In genomic region chr7:18777314-18777713, GRCh38 we compare ENCODE assay signal across 30 cellular contexts.
A peak's percentile ranks its signal among the peaks of the same experiment; 100 is the strongest.
DNase-seq lines count a peak whose midpoint lies in the region; ATAC-seq, FAIRE-seq and TF ChIP-seq lines count a peak whose summit lies in the region.
"Had no signal": no experiment of that assay in that cellular context is flagged by ENCODE, and none has a peak within 500 bp of the region (broad histone marks: within the 10 kb centered on the region; RNA-seq: fewer than 3 reads in every experiment).

No MANE protein-coding gene starts in this region.

- H3K27ac ChIP-seq in HepG2 (ENCODE audit: extremely low read length, insufficient read depth, low read length) (no peak overlapping the region), right lobe of liver (no peak overlapping the region), A549 (no peak overlapping the region)
- H3K27ac ChIP-seq: 22Rv1; BLaER1; BLaER1 treated with 17β-estradiol and CSF1 and Interleukin-3, amounts not matched to agents 10 nM and 100 nM; C4-2B had no signal

- no peak overlapping the region for H3K9ac ChIP-seq in HepG2 (ENCODE audit: insufficient read depth, low read depth, low read length)
- H3K9ac ChIP-seq: BLaER1; BLaER1 treated with 17β-estradiol and CSF1 and Interleukin-3, amounts not matched to agents 10 nM and 100 nM had no signal

- TF ChIP-seq CTCF in HepG2 (CRISPR knock-in tag; IDR thresholded peaks at IDR 0.05) (no peak), right lobe of liver (IDR thresholded peaks at IDR 0.05) (no peak), A549 (IDR thresholded peaks at IDR 0.05) (no peak)

- WGBS in HepG2 (ENCODE audit: low lambda C conversion rate), result 0% methylated on average over 2 of the region's 2 CpGs
- WGBS in right lobe of liver (ENCODE audit: insufficient coverage, low coverage, low lambda C conversion rate, missing lambda C conversion rate), result 54% methylated on average over 2 of the region's 2 CpGs
- WGBS in A549 (ENCODE audit: missing lambda C conversion rate), result 5% methylated on average over 2 of the region's 2 CpGs

- TF ChIP-seq RAD21 in HepG2 (CRISPR knock-in tag; IDR thresholded peaks at IDR 0.05) (no peak), A549 (conservative IDR thresholded peaks at IDR 0.05 in 1 of 2, IDR thresholded peaks at IDR 0.05 in 1 of 2) (no peak)

- H3K4me3 ChIP-seq in HepG2 (replicated peaks in 1 of 3; ENCODE audit: insufficient read depth in 1 of 3, low read depth in 2 of 3, low read length in 3 of 3) (no peak overlapping the region), right lobe of liver (no peak overlapping the region), A549 (no peak overlapping the region)
- H3K4me3 ChIP-seq: BLaER1; BLaER1 treated with 17β-estradiol and CSF1 and Interleukin-3, amounts not matched to agents 10 nM and 100 nM had no signal

- CTCF ChIA-PET in HepG2 (lab: Yijun Ruan, JAX; ENCODE audit: low intra/inter-chr PET ratio, low total read pairs), result no interaction called here
- CTCF ChIA-PET in A549 (lab: Yijun Ruan, JAX), result no interaction called here

- FAIRE-seq in HepG2 (lab: Jason Lieb, UNC) (no peak), A549 (lab: Jason Lieb, UNC) (no peak)
- FAIRE-seq: A204.1, D721Med had no signal

- in situ Hi-C loops in HepG2 (cut with HindIII; ENCODE audit: extremely low pct_ligation_motif_present, low pct_unique_long_range_greater_than_20kb), result no loop called here

- H3K9me3 ChIP-seq in HepG2 (ENCODE audit: low read length), result peaks cover 51% of the 10 kb centered on the region
- H3K9me3 ChIP-seq in right lobe of liver, result no peaks in the 10 kb centered on the region
- no peaks in the 10 kb centered on the region for H3K9me3 ChIP-seq in A549
- H3K9me3 ChIP-seq: BE2C; BLaER1; BLaER1 treated with 17β-estradiol and CSF1 and Interleukin-3, amounts not matched to agents 10 nM and 100 nM; Caco-2 had no signal

- POLR2A ChIA-PET in HepG2 (lab: Yijun Ruan, JAX) (no interaction called here), A549 (lab: Yijun Ruan, JAX) (no interaction called here)

- no peaks in the 10 kb centered on the region for H3K36me3 ChIP-seq in HepG2 (replicated peaks in 1 of 2; ENCODE audit: control insufficient read depth in 1 of 2, insufficient read depth in 2 of 2, low read length in 2 of 2)
- no peaks in the 10 kb centered on the region for H3K36me3 ChIP-seq in right lobe of liver
- H3K36me3 ChIP-seq: BE2C; BLaER1; BLaER1 treated with 17β-estradiol and CSF1 and Interleukin-3, amounts not matched to agents 10 nM and 100 nM had no signal

- TF ChIP-seq EP300 in HepG2 (IDR thresholded peaks at IDR 0.05; ENCODE audit: low read depth in 2 of 2, low read length in 2 of 2), result no peak
- no peak for TF ChIP-seq EP300 in HepG2 (CRISPR knock-in tag; IDR thresholded peaks at IDR 0.05; ENCODE audit: borderline replicate concordance)
- no peak for TF ChIP-seq EP300 in A549 (IDR thresholded peaks at IDR 0.05)

- H3K4me2 ChIP-seq in HepG2 (ENCODE audit: low read depth, low read length) (no peak overlapping the region), A549 (no peak overlapping the region)
- H3K4me2 ChIP-seq: BLaER1; BLaER1 treated with 17β-estradiol and CSF1 and Interleukin-3, amounts not matched to agents 10 nM and 100 nM had no signal

- no peak overlapping the region for H2AFZ ChIP-seq in HepG2 (ENCODE audit: low read length)

- no peaks in the 10 kb centered on the region for H4K20me1 ChIP-seq in HepG2 (ENCODE audit: insufficient read depth, low read length)
- H4K20me1 ChIP-seq: BLaER1; BLaER1 treated with 17β-estradiol and CSF1 and Interleukin-3, amounts not matched to agents 10 nM and 100 nM had no signal

- intact Hi-C loops in HepG2 (cut with micrococcal nuclease; ENCODE audit: unreplicated experiment) (no loop called here), right lobe of liver (cut with DNase I) (no loop called here)

- TF ChIP-seq POLR2A in HepG2 (IDR thresholded peaks at IDR 0.05; ENCODE audit: insufficient read depth in 1 of 2, low read depth in 2 of 2, low read length in 2 of 2) (no peak), right lobe of liver (IDR thresholded peaks at IDR 0.05) (no peak), A549 (IDR thresholded peaks at IDR 0.05; ENCODE audit: low read length) (no peak)

- no TSS peak for BruUV-seq in HepG2 (replicated peaks; lab: Mats Ljungman, UMichigan)

- H3K79me2 ChIP-seq in HepG2 (ENCODE audit: insufficient read depth, low read length), result no peaks in the 10 kb centered on the region

- DNase-seq in HepG2 (ENCODE audit: low spot score), result no peak
- no peak for DNase-seq in right lobe of liver
- DNase-seq in A549 (ENCODE audit: low read depth in 1 of 2, low spot score in 1 of 2), result no peak
- DNase-seq in mesenteric fat pad (ENCODE audit: low spot score), result no peak
- DNase-seq: 8988T; ACHN; AML-193; BE2C; C1 segment of cervical spinal cord; Caco-2; Calu3; CD4-positive, alpha-beta memory T cell; CD4-positive, alpha-beta T cell; CD4-positive, CD25-positive, alpha-beta regulatory T cell; CD8-positive, alpha-beta memory T cell; CD8-positive, alpha-beta T cell; COR-L47; DMS 273 treated with DMSO at 0.1 percent for 48 hours; DMS153; DMS53; DMS79; DMS79 treated with DMSO at 0.1 percent for 48 hours; DND-41; EL had no signal

- H3K4me1 ChIP-seq in HepG2 (ENCODE audit: insufficient read depth, low read length), result no peaks in the 10 kb centered on the region
- H3K4me1 ChIP-seq in right lobe of liver, result no peaks in the 10 kb centered on the region
- H3K4me1 ChIP-seq in A549, result no peaks in the 10 kb centered on the region
- H3K4me1 ChIP-seq: BE2C; BLaER1; BLaER1 treated with 17β-estradiol and CSF1 and Interleukin-3, amounts not matched to agents 10 nM and 100 nM; Caco-2 had no signal

- H3K27me3 ChIP-seq in HepG2 (ENCODE audit: control insufficient read depth in 1 of 2, insufficient read depth in 2 of 2, low read length in 2 of 2), result no peaks in the 10 kb centered on the region
- H3K27me3 ChIP-seq in right lobe of liver, result no peaks in the 10 kb centered on the region
- H3K27me3 ChIP-seq: BE2C; BLaER1; BLaER1 treated with 17β-estradiol and CSF1 and Interleukin-3, amounts not matched to agents 10 nM and 100 nM had no signal

- ATAC-seq in HepG2 (no peak), right lobe of liver (no peak), A549 (no peak)
- ATAC-seq: CD8-positive, alpha-beta T cell had no signal

TF ChIP-seq in HepG2, 621 proteins besides CTCF, POLR2A, EP300 and RAD21 (continues in another document):
- TF ChIP-seq SCMH1 (CRISPR knock-in tag; IDR thresholded peaks at IDR 0.05; ENCODE audit: borderline replicate concordance) (no peak), PRDM15 (CRISPR knock-in tag; IDR thresholded peaks at IDR 0.05) (no peak), RARG (CRISPR knock-in tag; IDR thresholded peaks at IDR 0.05; ENCODE audit: low read depth) (no peak)

TF ChIP-seq in A549, 52 proteins besides CTCF, POLR2A, EP300 and RAD21:
- TF ChIP-seq E2F6 (IDR thresholded peaks at IDR 0.05; ENCODE audit: borderline replicate concordance, low read depth) (no peak), MAFK (IDR thresholded peaks at IDR 0.05; ENCODE audit: partially characterized antibody) (peak; percentile 42), FOSB (CRISPR knock-in tag; IDR thresholded peaks at IDR 0.05) (no peak)
TF ChIP-seq in A549: peak in this region for 1.
